9 cellular contexts compared by ENCODE assay signal in the genomic region with DNA sequence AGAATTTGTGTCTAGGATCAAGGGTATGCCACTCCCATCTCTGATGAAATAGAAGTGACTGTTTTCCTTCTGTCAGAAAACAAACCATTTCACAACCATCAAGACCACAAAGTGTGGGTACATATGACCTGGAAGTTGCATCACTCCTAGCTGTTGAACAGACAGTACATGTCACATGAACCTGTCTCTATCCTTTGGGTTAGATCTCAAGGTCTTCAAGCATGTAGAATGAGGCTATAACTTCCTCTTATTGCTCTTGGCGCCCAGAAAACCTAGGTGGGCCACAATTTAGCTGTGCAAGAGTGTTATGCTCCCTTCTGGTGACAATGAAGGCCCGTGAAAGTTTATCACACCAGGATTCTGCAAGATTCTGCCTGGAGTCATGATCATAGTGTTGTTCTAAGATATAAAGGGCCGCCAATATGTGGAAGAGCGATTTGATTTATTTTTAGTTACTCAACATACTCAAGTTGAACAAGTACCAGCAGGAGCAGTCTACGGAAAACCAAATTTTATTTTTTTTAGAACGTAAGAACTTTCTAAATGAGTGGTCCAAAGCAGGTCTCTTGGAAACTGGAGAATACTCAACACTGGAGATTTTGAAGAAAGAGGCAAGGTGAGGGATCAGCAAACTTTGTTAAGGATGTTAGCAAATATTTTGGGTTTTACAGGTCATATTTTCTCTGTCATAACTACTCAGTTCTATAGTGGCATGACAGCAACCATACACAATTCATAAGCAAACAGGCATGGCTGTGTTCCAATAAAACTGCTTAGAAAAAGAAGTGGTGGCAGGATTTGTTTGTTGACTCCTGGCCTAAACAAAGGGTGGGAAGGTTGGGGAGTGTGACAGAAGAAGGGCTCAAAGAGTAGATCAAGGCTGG.
DNase-seq lines count a peak whose midpoint lies in the region; TF ChIP-seq lines count a peak whose summit lies in the region.
"Had no signal": no experiment of that assay in that cellular context is flagged by ENCODE, and none has a peak within 500 bp of the region (broad histone marks: within the 10 kb centered on the region; RNA-seq: fewer than 3 reads in every experiment).

No MANE protein-coding gene starts in this region.

- H3K9me3 ChIP-seq in neutrophil, result no peaks in the 10 kb centered on the region

- DNase-seq in ELR (ENCODE audit: low read depth) (peak; percentile 32), NCI-H460 (ENCODE audit: extremely low read depth, low read depth) (peak; percentile 26), cardiac fibroblast (ENCODE audit: low read depth in 2 of 2) (peak; percentile 88 to 94), T-helper 9 cell (no peak)
- no peak for DNase-seq in stimulated activated CD4-positive, alpha-beta T cell treated with anti-CD3 and anti-CD28 coated beads, Interleukin-4, amount 100 ng/mL, for 1 hour
- no peak for DNase-seq in stimulated activated CD4-positive, alpha-beta T cell treated with anti-CD3 and anti-CD28 coated beads, Interleukin-4, amount 100 ng/mL, for 24 hours
- DNase-seq in stimulated activated CD4-positive, alpha-beta T cell treated with anti-CD3 and anti-CD28 coated beads, Interleukin-15, amount 100 ng/mL, for 24 hours, result no peak
- DNase-seq: RPMI8226 had no signal

- TF ChIP-seq CTCF in cardiac fibroblast (IDR thresholded peaks at IDR 0.05; ENCODE audit: low read depth, low read length) (no peak), neutrophil (IDR thresholded peaks at IDR 0.05) (no peak)

- peak overlapping the region; percentile 99 for H3K27ac ChIP-seq in neutrophil

- no peak overlapping the region for H3K4me3 ChIP-seq in cardiac fibroblast (replicated peaks in 1 of 2; ENCODE audit: low read depth in 2 of 2, low read length in 2 of 2)
- peak overlapping the region; percentile 41 to 48 for H3K4me3 ChIP-seq in neutrophil (ENCODE audit: low read depth in 1 of 2, low read length in 1 of 2)

- no peaks in the 10 kb centered on the region for H3K27me3 ChIP-seq in neutrophil

- no peaks in the 10 kb centered on the region for H3K36me3 ChIP-seq in neutrophil

- peaks cover 89 to 90% of the 10 kb centered on the region in 2 experiments for H3K4me1 ChIP-seq in neutrophil (ENCODE audit: control insufficient read depth in 1 of 2, insufficient read depth in 1 of 2, low read depth in 1 of 2, low read length in 1 of 2)

Comparison
In these comparisons a context has a peak if more than half of its experiments do, and no peak if none do; other contexts are left out.
1. DNase-seq: peak in ELR (single experiment), NCI-H460 (single experiment) and cardiac fibroblast (2 of 2); none in T-helper 9 cell (single experiment), stimulated activated CD4-positive, alpha-beta T cell treated with anti-CD3 and anti-CD28 coated beads, Interleukin-4, amount 100 ng/mL, for 1 hour (single experiment), stimulated activated CD4-positive, alpha-beta T cell treated with anti-CD3 and anti-CD28 coated beads, Interleukin-4, amount 100 ng/mL, for 24 hours (single experiment) and stimulated activated CD4-positive, alpha-beta T cell treated with anti-CD3 and anti-CD28 coated beads, Interleukin-15, amount 100 ng/mL, for 24 hours (single experiment).
2. H3K4me3 ChIP-seq: peak in neutrophil (2 of 2); none in cardiac fibroblast (0 of 2).